Comparison of ENCODE assay signal across 8 cellular contexts in genomic region chr12:132597333-132598283, GRCh38. TPM values are rescaled to one million over a fixed set of nuclear protein-coding genes. Genes with fewer than 3 reads are reported as not detected.
DNase-seq lines count a peak whose midpoint lies in the region; ATAC-seq and TF ChIP-seq lines count a peak whose summit lies in the region.

No MANE protein-coding gene starts in this region.

- H2BK15ac ChIP-seq in neuronal stem cell (ENCODE audit: low read length): no peak overlapping the region

- H3K4me1 ChIP-seq in Peyer's patch (peaks cover 0 to 17% (median 0%) of the 10 kb centered on the region in 4 donors), endodermal cell (ENCODE audit: control insufficient read depth, insufficient read depth, low read length) (no peaks in the 10 kb centered on the region), neuronal stem cell (ENCODE audit: control insufficient read depth in 2 of 2, insufficient read depth in 1 of 2, low read depth in 1 of 2, low read length in 2 of 2) (peaks cover 8 to 21% of the 10 kb centered on the region in 2 donors)

- H4K8ac ChIP-seq in neuronal stem cell (ENCODE audit: low read depth, low read length): no peak overlapping the region

- H3K4me2 ChIP-seq in neuronal stem cell (ENCODE audit: insufficient read depth, low read length, poor library complexity, severe bottlenecking): peak overlapping the region; percentile 37

- peaks cover 51% of the 10 kb centered on the region for H3K27me3 Mint-ChIP-seq in activated T-cell treated with anti-CD3 and anti-CD28 coated beads, Interleukin-2, amount 50 U/mL, for 4 hours (ENCODE audit: low read depth)
- peaks cover 84% of the 10 kb centered on the region for H3K27me3 Mint-ChIP-seq in endodermal cell (ENCODE audit: insufficient read depth)

- no peak overlapping the region for H3K23ac ChIP-seq in neuronal stem cell (ENCODE audit: low read depth, low read length, poor library complexity)

- peak overlapping the region; percentile 83 for H3K4me3 Mint-ChIP-seq in activated T-cell treated with anti-CD3 and anti-CD28 coated beads, Interleukin-2, amount 50 U/mL, for 4 hours
- H3K4me3 Mint-ChIP-seq in endodermal cell: peak overlapping the region; percentile 66

- H3K36me3 ChIP-seq in Peyer's patch (no peaks in the 10 kb centered on the region), endodermal cell (ENCODE audit: control insufficient read depth, insufficient read depth, low read length) (no peaks in the 10 kb centered on the region), neuronal stem cell (replicated peaks in 1 of 2; ENCODE audit: control insufficient read depth in 2 of 2, insufficient read depth in 2 of 2, low read length in 2 of 2) (no peaks in the 10 kb centered on the region)

- H3K79me1 ChIP-seq in neuronal stem cell (ENCODE audit: low read depth, low read length): no peaks in the 10 kb centered on the region

- no peak overlapping the region for H4K91ac ChIP-seq in neuronal stem cell (ENCODE audit: low read depth, low read length, poor library complexity)

- H2BK12ac ChIP-seq in neuronal stem cell (ENCODE audit: low read length): no peak overlapping the region

- peak in 1 of 2 donors; percentile 39 for ATAC-seq in activated T-cell treated with anti-CD3 and anti-CD28 coated beads, Interleukin-2, amount 50 U/mL, for 4 hours
- ATAC-seq in HG03135 (IDR thresholded peaks at IDR 0.05; ENCODE audit: unreplicated experiment) (no peak), GM21717 (IDR thresholded peaks at IDR 0.05; ENCODE audit: unreplicated experiment) (no peak)

- no peak overlapping the region for H2BK120ac ChIP-seq in neuronal stem cell (ENCODE audit: low read depth, low read length)

- H3K9ac ChIP-seq in endodermal cell (ENCODE audit: extremely low read depth, low read length, poor library complexity, severe bottlenecking) (no peak overlapping the region), neuronal stem cell (ENCODE audit: low read depth, low read length, poor library complexity) (no peak overlapping the region)

- no peak overlapping the region for H3K14ac ChIP-seq in neuronal stem cell (ENCODE audit: low read length)

- no peak for DNase-seq in activated T-cell treated with anti-CD3 and anti-CD28 coated beads, Interleukin-2, amount 50 U/mL, for 4 hours
- no peak for DNase-seq in activated T-cell treated with anti-CD3 and anti-CD28 coated beads, Interleukin-2, amount 50 U/mL, for 1 hour
- DNase-seq in Peyer's patch (no peak), endodermal cell (peak; percentile 79), neuronal stem cell (ENCODE audit: low spot score) (peak; percentile 50), NCI-H524 (lab: John Stamatoyannopoulos, UW) (no peak)

- no peak overlapping the region for H2BK5ac ChIP-seq in neuronal stem cell (ENCODE audit: low read length)

- no peak overlapping the region for H3K4ac ChIP-seq in neuronal stem cell (ENCODE audit: low read length)

- no peaks in the 10 kb centered on the region for H3K9me3 ChIP-seq in Peyer's patch
- no peaks in the 10 kb centered on the region for H3K9me3 ChIP-seq in endodermal cell (ENCODE audit: control insufficient read depth, low read length)
- no peaks in the 10 kb centered on the region for H3K9me3 ChIP-seq in neuronal stem cell (replicated peaks in 1 of 2; ENCODE audit: control insufficient read depth in 2 of 2, insufficient read depth in 1 of 2, low read depth in 1 of 2, low read length in 2 of 2)

- no peak for TF ChIP-seq POLR2A in Peyer's patch (IDR thresholded peaks at IDR 0.05)

- H3K9me3 Mint-ChIP-seq in activated T-cell treated with anti-CD3 and anti-CD28 coated beads, Interleukin-2, amount 50 U/mL, for 4 hours: no peaks in the 10 kb centered on the region
- peaks cover 3% of the 10 kb centered on the region for H3K9me3 Mint-ChIP-seq in endodermal cell

- peak overlapping the region; percentile 58 for H2AFZ ChIP-seq in neuronal stem cell (ENCODE audit: low read length)

- H3K4me3 ChIP-seq in Peyer's patch (peak overlapping the region in 3 of 4 donors; percentile 24 to 44 (median 24)), endodermal cell (ENCODE audit: low read length) (peak overlapping the region; percentile 65), neuronal stem cell (ENCODE audit: low read length in 2 of 2) (peak overlapping the region; percentile 44 to 63)

- H2AK5ac ChIP-seq in neuronal stem cell (ENCODE audit: low read depth, low read length): no peak overlapping the region

- H3K27ac ChIP-seq in Peyer's patch (no peak overlapping the region), endodermal cell (ENCODE audit: low read depth, low read length) (no peak overlapping the region), neuronal stem cell (replicated peaks; ENCODE audit: low read length) (no peak overlapping the region)

- WGBS in endodermal cell (ENCODE audit: insufficient coverage in 1 of 2, insufficient read length in 1 of 2), 2 experiments: 7 to 26% methylated on average over 4 to 19 of the region's 53 CpGs
- no CpG with 5 or more reads among the region's 53 CpGs for WGBS in neuronal stem cell (ENCODE audit: extremely low coverage in 2 of 2, insufficient read length in 2 of 2, insufficient replicate concordance in 1 of 2), 2 donors

- no peaks in the 10 kb centered on the region for H3K27me3 ChIP-seq in Peyer's patch
- peaks cover 77% of the 10 kb centered on the region for H3K27me3 ChIP-seq in endodermal cell (ENCODE audit: control insufficient read depth, insufficient read depth, low read length, poor library complexity, severe bottlenecking)
- peaks cover 0 to 34% (median 0%) of the 10 kb centered on the region in 3 experiments for H3K27me3 ChIP-seq in neuronal stem cell (ENCODE audit: control insufficient read depth in 3 of 3, insufficient read depth in 3 of 3, low read depth in 1 of 3, low read length in 3 of 3)

- TF ChIP-seq CTCF in Peyer's patch (IDR thresholded peaks at IDR 0.05) (no peak), endodermal cell (conservative IDR thresholded peaks at IDR 0.05) (no peak)

- H3K18ac ChIP-seq in neuronal stem cell (ENCODE audit: low read length): no peak overlapping the region

- no peak overlapping the region for H3K27ac Mint-ChIP-seq in endodermal cell

- no peaks in the 10 kb centered on the region for H3K36me3 Mint-ChIP-seq in activated T-cell treated with anti-CD3 and anti-CD28 coated beads, Interleukin-2, amount 50 U/mL, for 4 hours (ENCODE audit: insufficient read depth)
- no peaks in the 10 kb centered on the region for H3K36me3 Mint-ChIP-seq in endodermal cell (ENCODE audit: low read depth)

- peaks cover 24% of the 10 kb centered on the region for H3K4me1 Mint-ChIP-seq in activated T-cell treated with anti-CD3 and anti-CD28 coated beads, Interleukin-2, amount 50 U/mL, for 4 hours (ENCODE audit: low read depth)
- H3K4me1 Mint-ChIP-seq in endodermal cell: peaks cover 4% of the 10 kb centered on the region

RNA-seq across cellular contexts. Expression of gene LRCOL1, which starts 12.8 kb away (rescaled TPM):
- total RNA-seq in activated T-cell treated with anti-CD3 and anti-CD28 coated beads, Interleukin-2, amount 50 U/mL, for 4 hours: not detected
- not detected for total RNA-seq in Peyer's patch
- not detected for total RNA-seq in endodermal cell
- polyA plus RNA-seq in endodermal cell (2013, experiment 1 of 2): 0.36 TPM
- polyA plus RNA-seq in endodermal cell (2013, experiment 2 of 2): 0.50 TPM
- polyA plus RNA-seq in neuronal stem cell (2013, experiment 1 of 2): 0.46 TPM
- 0.55 TPM for polyA plus RNA-seq in neuronal stem cell (2013, experiment 2 of 2)

RNA-seq across cellular contexts. Expression of gene P2RX2, which starts 21.0 kb away (rescaled TPM):
- not detected for total RNA-seq in activated T-cell treated with anti-CD3 and anti-CD28 coated beads, Interleukin-2, amount 50 U/mL, for 4 hours
- total RNA-seq in Peyer's patch (1 to 10 TPM in 3 of 4 donors, not detected in 1; 3.8 to 4.7 (median 4.1) TPM), endodermal cell (1 to 10 TPM in 1 of 2 donors, under 1 TPM in 1; 0.97 to 2.8 TPM)
- 0.39 TPM for polyA plus RNA-seq in endodermal cell (2013, experiment 1 of 2)
- polyA plus RNA-seq in endodermal cell (2013, experiment 2 of 2): 0.12 TPM
- polyA plus RNA-seq in neuronal stem cell (2013, experiment 1 of 2): 0.14 TPM
- 0.11 TPM for polyA plus RNA-seq in neuronal stem cell (2013, experiment 2 of 2)

Comparison
In these comparisons a context has a peak if more than half of its experiments do, and no peak if none do; other contexts are left out.
1. DNase-seq: peak in endodermal cell (single experiment) and neuronal stem cell (single experiment); none in activated T-cell treated with anti-CD3 and anti-CD28 coated beads, Interleukin-2, amount 50 U/mL, for 4 hours (single experiment), activated T-cell treated with anti-CD3 and anti-CD28 coated beads, Interleukin-2, amount 50 U/mL, for 1 hour (single experiment), Peyer's patch (0 of 3) and NCI-H524 (0 of 2).
2. Peak in every context shown above with its lines, with median percentiles within 50 percentile points of each other: H3K4me3 ChIP-seq.